Comparison of ENCODE assay signal across 21 cellular contexts in the genomic region with DNA sequence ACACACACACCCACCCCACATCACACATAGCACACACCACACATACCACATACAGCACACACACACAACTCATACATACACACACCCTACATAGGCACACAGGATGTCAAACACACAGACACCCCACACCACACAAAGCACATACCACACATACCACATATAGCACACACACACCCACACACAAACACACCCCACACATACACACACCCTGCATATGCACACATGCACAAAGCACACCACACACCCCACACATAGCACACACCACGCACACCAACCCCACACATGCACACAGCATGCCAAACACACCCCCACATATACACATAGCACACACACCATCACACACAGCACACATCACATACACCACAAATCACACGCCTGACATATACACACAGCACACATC.
DNase-seq lines count a peak whose midpoint lies in the region; ATAC-seq, FAIRE-seq and TF ChIP-seq lines count a peak whose summit lies in the region.
"Had no signal": no experiment of that assay in that cellular context is flagged by ENCODE, and none has a peak within 500 bp of the region (broad histone marks: within the 10 kb centered on the region; RNA-seq: fewer than 3 reads in every experiment).

No MANE protein-coding gene starts in this region.

- TF ChIP-seq CTCF in IMR-90 (conservative IDR thresholded peaks at IDR 0.05; ENCODE audit: low read depth, low read length): no peak
- TF ChIP-seq CTCF in endothelial cell (IDR thresholded peaks at IDR 0.05; ENCODE audit: unreplicated experiment): no peak

- H3K4me3 Mint-ChIP-seq in endothelial cell (ENCODE audit: unreplicated experiment): peak overlapping the region; percentile 82
- H3K4me3 Mint-ChIP-seq in activated CD4-positive, alpha-beta memory T cell treated with anti-CD3 and anti-CD28 coated beads for 36 hours: no peak overlapping the region
- H3K4me3 Mint-ChIP-seq: CD4-positive, CD25-positive, alpha-beta regulatory T cell had no signal

- H3K56ac ChIP-seq in IMR-90 (ENCODE audit: extremely low read depth, insufficient read depth, low read length): no peak overlapping the region

- FAIRE-seq in GM12891 (lab: Jason Lieb, UNC): peak; percentile 88
- FAIRE-seq: A204.1, G401.6 had no signal

- no peak for ATAC-seq in IMR-90 (ENCODE audit: low read depth)

- no peak for TF ChIP-seq POLR2A in GM12891 (IDR thresholded peaks at IDR 0.05; ENCODE audit: low read depth, low read length)
- no peak for TF ChIP-seq POLR2A in IMR-90 (IDR thresholded peaks at IDR 0.05; ENCODE audit: low read depth, low read length)

- peaks cover 51% of the 10 kb centered on the region for H3K36me3 Mint-ChIP-seq in endothelial cell (ENCODE audit: low read depth, unreplicated experiment)
- no peaks in the 10 kb centered on the region for H3K36me3 Mint-ChIP-seq in activated CD4-positive, alpha-beta memory T cell treated with anti-CD3 and anti-CD28 coated beads for 36 hours

- H3K4me3 ChIP-seq in IMR-90 (ENCODE audit: insufficient read depth, low read depth, low read length) (no peak overlapping the region), trophoblast cell (ENCODE audit: low read depth, low read length) (no peak overlapping the region)
- H3K4me3 ChIP-seq: BLaER1 had no signal

- DNase-seq in GM12891 (ENCODE audit: insufficient read length, low spot score): no peak
- no peak for DNase-seq in IMR-90
- no peak for DNase-seq in endothelial cell (ENCODE audit: low spot score)
- no peak for DNase-seq in trophoblast cell
- no peak for DNase-seq in activated CD4-positive, alpha-beta memory T cell treated with anti-CD3 and anti-CD28 coated beads for 36 hours
- DNase-seq in NCI-H1417 treated with DMSO at 0.1 percent for 48 hours (lab: John Stamatoyannopoulos, UW): no peak
- DNase-seq in GOT3 (lab: John Stamatoyannopoulos, UW): no peak
- DNase-seq: CD4-positive, CD25-positive, alpha-beta regulatory T cell; COR-L47; H7; MM.1S; NCI-H1694; NCI-H2029 treated with DMSO at 0.1 percent for 48 hours; NCI-H2227 treated with DMSO at 0.1 percent for 48 hours; NCI-H526 treated with DMSO at 0.1 percent for 48 hours; RPMI8226; SHP77 had no signal

- H3K4ac ChIP-seq in IMR-90 (ENCODE audit: low read depth, low read length) (no peak overlapping the region), trophoblast cell (ENCODE audit: low read depth, low read length) (no peak overlapping the region)

- POLR2A ChIA-PET in IMR-90 (lab: Charles Lee; ENCODE audit: unreplicated experiment): no interaction called here
- POLR2A ChIA-PET in activated CD4-positive, alpha-beta memory T cell treated with anti-CD3 and anti-CD28 coated beads for 36 hours (lab: Charles Lee): no interaction called here

- H3K14ac ChIP-seq in IMR-90 (replicated peaks; ENCODE audit: low read depth, low read length) (no peak overlapping the region), trophoblast cell (ENCODE audit: low read length) (no peak overlapping the region)

- TF ChIP-seq RAD21 in IMR-90 (IDR thresholded peaks at IDR 0.05; ENCODE audit: low read length): no peak

- H3K9me1 ChIP-seq in IMR-90 (ENCODE audit: insufficient read depth, low read length): peaks cover 9% of the 10 kb centered on the region; the same call in 1 of the 2 replicates

- H2AFZ ChIP-seq in IMR-90 (replicated peaks; ENCODE audit: low read length, poor library complexity) (no peak overlapping the region), trophoblast cell (ENCODE audit: insufficient read depth, low read length, poor library complexity) (no peak overlapping the region)

- no peak overlapping the region for H4K12ac ChIP-seq in trophoblast cell (ENCODE audit: low read depth, low read length)

- no TSS peak for BruUV-seq in IMR-90 (replicated peaks; lab: Mats Ljungman, UMichigan)

- H3K27me3 Mint-ChIP-seq in endothelial cell (ENCODE audit: unreplicated experiment): peaks cover 14% of the 10 kb centered on the region
- H3K27me3 Mint-ChIP-seq in activated CD4-positive, alpha-beta memory T cell treated with anti-CD3 and anti-CD28 coated beads for 36 hours: no peaks in the 10 kb centered on the region
- H3K27me3 Mint-ChIP-seq: CD4-positive, CD25-positive, alpha-beta regulatory T cell had no signal

- H4K8ac ChIP-seq in IMR-90 (ENCODE audit: low read depth in 2 of 2, low read length in 2 of 2): no peak overlapping the region
- no peak overlapping the region for H4K8ac ChIP-seq in trophoblast cell (ENCODE audit: low read depth, low read length)

- H3K9me3 ChIP-seq in IMR-90 (ENCODE audit: control insufficient read depth, insufficient read depth, low read length) (no peaks in the 10 kb centered on the region), trophoblast cell (ENCODE audit: insufficient read depth, low read depth, low read length) (peaks cover 8% of the 10 kb centered on the region)
- H3K9me3 ChIP-seq: BLaER1 had no signal

- H4K91ac ChIP-seq in IMR-90 (ENCODE audit: insufficient read depth, low read depth, low read length) (no peak overlapping the region), trophoblast cell (ENCODE audit: low read depth, low read length) (no peak overlapping the region)

- H3K79me2 ChIP-seq in trophoblast cell (ENCODE audit: control insufficient read depth, insufficient read depth, low read length, poor library complexity): no peaks in the 10 kb centered on the region

- H2BK5ac ChIP-seq in IMR-90 (ENCODE audit: low read depth, low read length, poor library complexity, severe bottlenecking) (peak overlapping the region; percentile 65), trophoblast cell (ENCODE audit: low read depth, low read length, poor library complexity) (no peak overlapping the region)

- no peak overlapping the region for H2BK20ac ChIP-seq in IMR-90 (ENCODE audit: low read depth, low read length)

- peaks cover 9% of the 10 kb centered on the region for H3K4me1 Mint-ChIP-seq in endothelial cell (ENCODE audit: unreplicated experiment)
- peaks cover 3% of the 10 kb centered on the region for H3K4me1 Mint-ChIP-seq in activated CD4-positive, alpha-beta memory T cell treated with anti-CD3 and anti-CD28 coated beads for 36 hours (ENCODE audit: low read depth)

- H3K27me3 ChIP-seq in IMR-90 (ENCODE audit: control insufficient read depth, insufficient read depth, low read length) (no peaks in the 10 kb centered on the region), trophoblast cell (ENCODE audit: insufficient read depth, low read length) (no peaks in the 10 kb centered on the region)
- H3K27me3 ChIP-seq: BLaER1 had no signal

- H2BK12ac ChIP-seq in trophoblast cell (ENCODE audit: low read length): no peak overlapping the region

- CTCF ChIA-PET in IMR-90 (lab: Yijun Ruan, JAX): no interaction called here
- CTCF ChIA-PET in activated CD4-positive, alpha-beta memory T cell treated with anti-CD3 and anti-CD28 coated beads for 36 hours (lab: Charles Lee): no interaction called here

- intact Hi-C loops in IMR-90 (cut with micrococcal nuclease): no loop called here
- intact Hi-C loops in activated CD4-positive, alpha-beta memory T cell treated with anti-CD3 and anti-CD28 coated beads for 36 hours (cut with micrococcal nuclease): no loop called here

- H3K23ac ChIP-seq in IMR-90 (ENCODE audit: low read depth, low read length): no peak overlapping the region
- H3K23ac ChIP-seq in trophoblast cell (ENCODE audit: low read length): peak overlapping the region; percentile 99

- peak overlapping the region; percentile 33 for H3K27ac Mint-ChIP-seq in endothelial cell (ENCODE audit: unreplicated experiment)
- no peak overlapping the region for H3K27ac Mint-ChIP-seq in activated CD4-positive, alpha-beta memory T cell treated with anti-CD3 and anti-CD28 coated beads for 36 hours
- H3K27ac Mint-ChIP-seq: CD4-positive, CD25-positive, alpha-beta regulatory T cell had no signal

- H3K18ac ChIP-seq in IMR-90 (ENCODE audit: low read depth, low read length) (no peak overlapping the region), trophoblast cell (ENCODE audit: low read length) (no peak overlapping the region)

- in situ Hi-C loops in IMR-90 (cut with MboI; ENCODE audit: low sequenced_read_pairs): no loop called here

- H3K27ac ChIP-seq in IMR-90 (ENCODE audit: insufficient read depth, low read length) (no peak overlapping the region), trophoblast cell (ENCODE audit: low read depth, low read length) (no peak overlapping the region)
- H3K27ac ChIP-seq: BLaER1, KMS-11 had no signal

- no peaks in the 10 kb centered on the region for H3K9me3 Mint-ChIP-seq in endothelial cell (ENCODE audit: unreplicated experiment)
- no peaks in the 10 kb centered on the region for H3K9me3 Mint-ChIP-seq in activated CD4-positive, alpha-beta memory T cell treated with anti-CD3 and anti-CD28 coated beads for 36 hours
- H3K9me3 Mint-ChIP-seq: CD4-positive, CD25-positive, alpha-beta regulatory T cell had no signal

- H4K20me1 ChIP-seq in IMR-90 (ENCODE audit: insufficient read depth, low read length): peaks cover 4% of the 10 kb centered on the region; the same call in 1 of the 2 replicates
- H4K20me1 ChIP-seq: BLaER1 had no signal

- no peak overlapping the region for H2BK15ac ChIP-seq in IMR-90 (ENCODE audit: low read depth, low read length)

- no peaks in the 10 kb centered on the region for H3K79me1 ChIP-seq in IMR-90 (ENCODE audit: low read depth in 1 of 2, low read length in 2 of 2)
- no peaks in the 10 kb centered on the region for H3K79me1 ChIP-seq in trophoblast cell (ENCODE audit: low read length)

- H3K4me2 ChIP-seq in IMR-90 (ENCODE audit: low read depth, low read length) (no peak overlapping the region), trophoblast cell (ENCODE audit: low read length) (no peak overlapping the region)
- H3K4me2 ChIP-seq: BLaER1, KMS-11 had no signal

- H3K9ac ChIP-seq in IMR-90 (ENCODE audit: low read depth, low read length) (no peak overlapping the region), trophoblast cell (ENCODE audit: low read length) (no peak overlapping the region)
- H3K9ac ChIP-seq: BLaER1, KMS-11 had no signal

- H2AK9ac ChIP-seq in IMR-90 (replicated peaks; ENCODE audit: low read depth, low read length, poor library complexity): no peak overlapping the region

- no peak overlapping the region for H2BK120ac ChIP-seq in IMR-90 (ENCODE audit: low read depth, low read length)
- H2BK120ac ChIP-seq in trophoblast cell (ENCODE audit: insufficient read depth, low read length, poor library complexity): no peak overlapping the region

- dilution Hi-C loops in IMR-90 (cut with HindIII; ENCODE audit: low sequenced_read_pairs, unreplicated experiment): no loop called here

- H4K5ac ChIP-seq in IMR-90 (ENCODE audit: low read depth, low read length): no peak overlapping the region

- peaks cover 64% of the 10 kb centered on the region for H3K36me3 ChIP-seq in IMR-90 (ENCODE audit: control insufficient read depth, insufficient read depth, low read length)
- peaks cover 8 to 25% of the 10 kb centered on the region in 2 experiments for H3K36me3 ChIP-seq in trophoblast cell (ENCODE audit: control insufficient read depth in 1 of 2, insufficient read depth in 2 of 2, low read length in 2 of 2)
- H3K36me3 ChIP-seq: BLaER1 had no signal

- 100% methylated on average over 2 of the region's 2 CpGs; no CpG with 5 or more reads in 1 of the 2 experiments for WGBS in IMR-90 (ENCODE audit: extremely low coverage in 2 of 2, insufficient read length in 1 of 2), 2 experiments
- WGBS in trophoblast cell (ENCODE audit: extremely low coverage, insufficient coverage, insufficient read length): 100% methylated on average over 1 of the region's 2 CpGs

- H3K4me1 ChIP-seq in IMR-90 (ENCODE audit: control insufficient read depth, insufficient read depth, low read length) (no peaks in the 10 kb centered on the region), trophoblast cell (ENCODE audit: control insufficient read depth in 1 of 2, insufficient read depth in 2 of 2, low read length in 2 of 2) (no peaks in the 10 kb centered on the region)

- H2AK5ac ChIP-seq in IMR-90 (ENCODE audit: low read depth, low read length) (no peak overlapping the region), trophoblast cell (ENCODE audit: low read length) (no peak overlapping the region)
